ENCODE assay signal across 9 cellular contexts in genomic region chr17:688100-688989, GRCh38. TPM values are rescaled to one million over a fixed set of nuclear protein-coding genes. Genes with fewer than 3 reads are reported as not detected.
DNase-seq lines count a peak whose midpoint lies in the region; TF ChIP-seq lines count a peak whose summit lies in the region.
"Had no signal": no experiment of that assay in that cellular context is flagged by ENCODE, and none has a peak within 500 bp of the region (broad histone marks: within the 10 kb centered on the region; RNA-seq: fewer than 3 reads in every experiment).

No MANE protein-coding gene starts in this region.

- TF ChIP-seq CTCF in choroid plexus epithelial cell (conservative IDR thresholded peaks at IDR 0.05; ENCODE audit: low read depth, low read length) (peak; percentile 66), nephron progenitor cell (IDR thresholded peaks at IDR 0.05) (peak; percentile 30)

- H3K27me3 Mint-ChIP-seq in nephron progenitor cell (ENCODE audit: low read depth, poor library complexity): no peaks in the 10 kb centered on the region

- H3K4me1 Mint-ChIP-seq in nephron progenitor cell: peaks cover 20% of the 10 kb centered on the region

- H3K4me3 Mint-ChIP-seq in nephron progenitor cell: no peak overlapping the region

- H3K4me3 ChIP-seq in choroid plexus epithelial cell (ENCODE audit: low read depth, low read length): no peak overlapping the region

- H3K9me3 Mint-ChIP-seq in nephron progenitor cell: no peaks in the 10 kb centered on the region

- H3K36me3 Mint-ChIP-seq in nephron progenitor cell (ENCODE audit: low read depth): peaks cover 55% of the 10 kb centered on the region

- peak overlapping the region; percentile 73 for H3K27ac Mint-ChIP-seq in nephron progenitor cell

- DNase-seq in GDM1 (lab: John Stamatoyannopoulos, UW) (peak; percentile 66), M059J (ENCODE audit: low read depth) (peak; percentile 17), choroid plexus epithelial cell (ENCODE audit: low read depth) (peak; percentile 79), nephron progenitor cell (no peak), NCI-H1436 (lab: John Stamatoyannopoulos, UW) (no peak), NCI-H1092 treated with DMSO at 0.1 percent for 48 hours (lab: John Stamatoyannopoulos, UW) (no peak), OCI-M2 (lab: John Stamatoyannopoulos, UW; ENCODE audit: unreplicated experiment) (no peak)
- DNase-seq: NK-92 treated with Interleukin-12 subunit alpha and Interleukin-12 subunit beta, amount 100 ng/mL, for 24 hours; small intestine had no signal

RNA-seq across cellular contexts. Expression of gene VPS53, which starts 26.3 kb away (rescaled TPM):
- 6.7 and 10.1 TPM in 2 replicates for total RNA-seq in M059J (2014; rRNA removed; shearing (Covaris generic))

RNA-seq across cellular contexts. Expression of gene TLCD3A, which starts 44.1 kb away (rescaled TPM):
- 32.8 and 37.1 TPM in 2 replicates for total RNA-seq in M059J (2014; rRNA removed; shearing (Covaris generic))

Comparison
In these comparisons a context has a peak if more than half of its experiments do, and no peak if none do; other contexts are left out.
1. DNase-seq: peak in GDM1 (single experiment), M059J (single experiment) and choroid plexus epithelial cell (single experiment); none in nephron progenitor cell (single experiment), NCI-H1436 (single experiment), NCI-H1092 treated with DMSO at 0.1 percent for 48 hours (single experiment) and OCI-M2 (single experiment).